Comparison of ENCODE assay signal across 22 cellular contexts in the genomic region with DNA sequence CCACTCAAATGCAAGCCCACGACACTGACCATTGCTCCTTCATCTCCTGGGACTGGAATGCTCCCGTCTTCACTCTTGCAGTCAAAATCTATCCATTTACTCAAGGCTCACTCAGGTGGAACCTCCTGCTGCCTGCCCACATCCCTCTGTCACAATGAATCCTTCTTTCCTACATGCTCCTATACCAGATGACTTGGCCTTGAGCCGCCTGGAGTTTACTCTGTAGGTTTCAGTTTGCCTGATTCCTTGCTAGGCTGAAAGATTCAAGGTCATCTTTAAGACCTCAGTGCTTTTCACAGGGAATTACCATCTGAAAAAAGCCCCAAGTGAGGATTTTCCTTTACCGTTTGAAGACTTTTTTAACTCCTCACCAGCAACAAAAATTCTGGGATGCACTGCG.
A peak's percentile ranks its signal among the peaks of the same experiment; 100 is the strongest.
DNase-seq lines count a peak whose midpoint lies in the region; FAIRE-seq and TF ChIP-seq lines count a peak whose summit lies in the region.
"Had no signal": no experiment of that assay in that cellular context is flagged by ENCODE, and none has a peak within 500 bp of the region (broad histone marks: within the 10 kb centered on the region; RNA-seq: fewer than 3 reads in every experiment).

No MANE protein-coding gene starts in this region.

- H2BK15ac ChIP-seq in neuronal stem cell (ENCODE audit: low read length), result no peak overlapping the region

- no peak overlapping the region for H3K4me3 ChIP-seq in H7 (ENCODE audit: insufficient read depth, low read depth, low read length)
- H3K4me3 ChIP-seq in astrocyte (ENCODE audit: insufficient read depth, low read depth, low read length), result no peak overlapping the region
- no peak overlapping the region for H3K4me3 ChIP-seq in neuronal stem cell (ENCODE audit: low read length in 2 of 2)
- H3K4me3 ChIP-seq: A549; BLaER1 treated with 17β-estradiol and CSF1 and Interleukin-3, amounts not matched to agents 10 nM and 100 nM; GM12878; PC-9 had no signal

- no CpG with 5 or more reads among the region's 5 CpGs for WGBS in neuronal stem cell (ENCODE audit: extremely low coverage in 2 of 2, insufficient read length in 2 of 2, insufficient replicate concordance in 1 of 2), 2 donors

- no peak overlapping the region for H3K4ac ChIP-seq in neuronal stem cell (ENCODE audit: low read length)

- no peak overlapping the region for H3K9ac ChIP-seq in astrocyte (ENCODE audit: low read length)
- H3K9ac ChIP-seq in neuronal stem cell (ENCODE audit: low read depth, low read length, poor library complexity), result no peak overlapping the region
- H3K9ac ChIP-seq: BLaER1 treated with 17β-estradiol and CSF1 and Interleukin-3, amounts not matched to agents 10 nM and 100 nM had no signal

- H3K9me3 ChIP-seq in astrocyte (ENCODE audit: insufficient read depth, low read depth, low read length) (no peaks in the 10 kb centered on the region), neuronal stem cell (replicated peaks in 1 of 2; ENCODE audit: control insufficient read depth in 2 of 2, insufficient read depth in 1 of 2, low read depth in 1 of 2, low read length in 2 of 2) (no peaks in the 10 kb centered on the region)
- H3K9me3 ChIP-seq: A549; BLaER1 treated with 17β-estradiol and CSF1 and Interleukin-3, amounts not matched to agents 10 nM and 100 nM had no signal

- no peak overlapping the region for H3K27ac ChIP-seq in astrocyte (ENCODE audit: low read depth, low read length)
- no peak overlapping the region for H3K27ac ChIP-seq in neuronal stem cell (replicated peaks; ENCODE audit: low read length)
- H3K27ac ChIP-seq: A549; BLaER1 treated with 17β-estradiol and CSF1 and Interleukin-3, amounts not matched to agents 10 nM and 100 nM; HL-60; PC-9 had no signal

- no peak overlapping the region for H4K91ac ChIP-seq in neuronal stem cell (ENCODE audit: low read depth, low read length, poor library complexity)

- H3K4me1 ChIP-seq in astrocyte (ENCODE audit: insufficient read depth, low read length) (peaks cover 6% of the 10 kb centered on the region), neuronal stem cell (ENCODE audit: control insufficient read depth in 2 of 2, insufficient read depth in 1 of 2, low read depth in 1 of 2, low read length in 2 of 2) (peaks cover 16 to 25% of the 10 kb centered on the region in 2 donors)
- H3K4me1 ChIP-seq: BLaER1 treated with 17β-estradiol and CSF1 and Interleukin-3, amounts not matched to agents 10 nM and 100 nM had no signal

- H3K36me3 ChIP-seq in H7 (replicated peaks; ENCODE audit: control insufficient read depth, insufficient read depth, low read length) (no peaks in the 10 kb centered on the region), astrocyte (ENCODE audit: insufficient read depth, low read length) (no peaks in the 10 kb centered on the region), neuronal stem cell (replicated peaks in 1 of 2; ENCODE audit: control insufficient read depth in 2 of 2, insufficient read depth in 2 of 2, low read length in 2 of 2) (no peaks in the 10 kb centered on the region)
- H3K36me3 ChIP-seq: BLaER1 treated with 17β-estradiol and CSF1 and Interleukin-3, amounts not matched to agents 10 nM and 100 nM had no signal

- CTCF ChIA-PET in HEK293T (lab: Yijun Ruan, JAX), result no interaction called here

- peaks cover 31% of the 10 kb centered on the region for H3K4me1 Mint-ChIP-seq in astrocyte (ENCODE audit: low read depth, unreplicated experiment)
- H3K4me1 Mint-ChIP-seq: IgD-negative memory B cell had no signal

- H2AFZ ChIP-seq in astrocyte (ENCODE audit: low read depth, low read length) (no peak overlapping the region), neuronal stem cell (ENCODE audit: low read length) (peak overlapping the region; percentile 9)
- H2AFZ ChIP-seq: PC-9 had no signal

- H3K9me3 Mint-ChIP-seq in astrocyte (ENCODE audit: unreplicated experiment), result no peaks in the 10 kb centered on the region
- H3K9me3 Mint-ChIP-seq: IgD-negative memory B cell had no signal

- no peak overlapping the region for H2AK5ac ChIP-seq in neuronal stem cell (ENCODE audit: low read depth, low read length)

- H3K79me2 ChIP-seq in astrocyte (ENCODE audit: insufficient read depth, low read length), result peaks cover 33% of the 10 kb centered on the region

- no peak overlapping the region for H3K4me3 Mint-ChIP-seq in astrocyte (ENCODE audit: unreplicated experiment)
- H3K4me3 Mint-ChIP-seq: IgD-negative memory B cell had no signal

- H2BK5ac ChIP-seq in neuronal stem cell (ENCODE audit: low read length), result no peak overlapping the region

- H4K8ac ChIP-seq in neuronal stem cell (ENCODE audit: low read depth, low read length), result no peak overlapping the region

- H3K4me2 ChIP-seq in astrocyte (ENCODE audit: low read length) (no peak overlapping the region), neuronal stem cell (ENCODE audit: insufficient read depth, low read length, poor library complexity, severe bottlenecking) (no peak overlapping the region)
- H3K4me2 ChIP-seq: A549; BLaER1 treated with 17β-estradiol and CSF1 and Interleukin-3, amounts not matched to agents 10 nM and 100 nM; PC-9 had no signal

- no peaks in the 10 kb centered on the region for H3K27me3 ChIP-seq in H7 (ENCODE audit: control insufficient read depth, insufficient read depth, low read length)
- no peaks in the 10 kb centered on the region for H3K27me3 ChIP-seq in astrocyte (ENCODE audit: insufficient read depth, low read length)
- H3K27me3 ChIP-seq in neuronal stem cell (ENCODE audit: control insufficient read depth in 3 of 3, insufficient read depth in 3 of 3, low read depth in 1 of 3, low read length in 3 of 3), result no peaks in the 10 kb centered on the region
- H3K27me3 ChIP-seq: BLaER1 treated with 17β-estradiol and CSF1 and Interleukin-3, amounts not matched to agents 10 nM and 100 nM had no signal

- peak overlapping the region; percentile 4 for H3K27ac Mint-ChIP-seq in astrocyte (ENCODE audit: unreplicated experiment)
- H3K27ac Mint-ChIP-seq: IgD-negative memory B cell had no signal

- no peak for TF ChIP-seq CTCF in astrocyte (IDR thresholded peaks at IDR 0.05; ENCODE audit: insufficient read depth, low read depth, low read length)
- TF ChIP-seq CTCF in GM20000 (IDR thresholded peaks at IDR 0.05; ENCODE audit: extremely low read depth, missing control alignments), result no peak

- H2BK12ac ChIP-seq in neuronal stem cell (ENCODE audit: low read length), result no peak overlapping the region

- POLR2A ChIA-PET in HEK293T (lab: Yijun Ruan, JAX), result no interaction called here

- H3K27me3 Mint-ChIP-seq in astrocyte (ENCODE audit: low read depth, unreplicated experiment), result no peaks in the 10 kb centered on the region

- peaks cover 23% of the 10 kb centered on the region for H4K20me1 ChIP-seq in astrocyte (ENCODE audit: insufficient read depth, low read length)
- H4K20me1 ChIP-seq: BLaER1 treated with 17β-estradiol and CSF1 and Interleukin-3, amounts not matched to agents 10 nM and 100 nM had no signal

- peaks cover 5% of the 10 kb centered on the region for H3K36me3 Mint-ChIP-seq in astrocyte (ENCODE audit: low read depth, unreplicated experiment)
- H3K36me3 Mint-ChIP-seq: IgD-negative memory B cell had no signal

- no peak for FAIRE-seq in astrocyte (lab: Jason Lieb, UNC)
- FAIRE-seq: A549, GM12878, HTR-8/SVneo had no signal

- H3K79me1 ChIP-seq in neuronal stem cell (ENCODE audit: low read depth, low read length), result no peaks in the 10 kb centered on the region

- H3K14ac ChIP-seq in neuronal stem cell (ENCODE audit: low read length), result no peak overlapping the region

- H2BK120ac ChIP-seq in neuronal stem cell (ENCODE audit: low read depth, low read length), result no peak overlapping the region

- no peak overlapping the region for H3K18ac ChIP-seq in neuronal stem cell (ENCODE audit: low read length)

- DNase-seq in H7 (peak; percentile 15), astrocyte (ENCODE audit: low read depth) (no peak), iris pigment epithelial cell (ENCODE audit: low read depth) (peak; percentile 34), neuronal stem cell (ENCODE audit: low spot score) (no peak), GM20000 (ENCODE audit: low spot score) (no peak), NCI-H345 treated with DMSO at 0.1 percent for 48 hours (lab: John Stamatoyannopoulos, UW; ENCODE audit: unreplicated experiment) (no peak), HEK293T (ENCODE audit: extremely low spot score) (no peak)
- DNase-seq in activated CD8-positive, alpha-beta memory T cell treated with anti-CD3 and anti-CD28 coated beads, Interleukin-2, amount 50 U/mL, for 4 hours, result no peak
- DNase-seq: DMS79 treated with DMSO at 0.1 percent for 48 hours, GOT3, Kasumi-1, NCI-H1105 treated with DMSO at 0.1 percent for 48 hours, NCI-H1694 treated with DMSO at 0.1 percent for 48 hours, NCI-H2107, NCI-H446 treated with DMSO at 0.1 percent for 48 hours, PC-9 had no signal

- H3K23ac ChIP-seq in neuronal stem cell (ENCODE audit: low read depth, low read length, poor library complexity), result no peak overlapping the region

TF ChIP-seq in HEK293T, 16 proteins besides CTCF, POLR2A, EP300 and RAD21:
- TF ChIP-seq HDGF (IDR thresholded peaks at IDR 0.05; ENCODE audit: borderline replicate concordance) (no peak), ARNT (IDR thresholded peaks at IDR 0.05) (no peak), L3MBTL2 (conservative IDR thresholded peaks at IDR 0.05) (no peak), SUZ12 (IDR thresholded peaks at IDR 0.05) (no peak)

Comparison
In these comparisons a context has a peak if more than half of its experiments do, and no peak if none do; other contexts are left out.
1. DNase-seq: peak in H7 (single experiment) and iris pigment epithelial cell (single experiment); none in astrocyte (single experiment), neuronal stem cell (single experiment), GM20000 (single experiment), NCI-H345 treated with DMSO at 0.1 percent for 48 hours (single experiment), HEK293T (single experiment) and activated CD8-positive, alpha-beta memory T cell treated with anti-CD3 and anti-CD28 coated beads, Interleukin-2, amount 50 U/mL, for 4 hours (single experiment).